8 cellular contexts compared by ENCODE assay signal in genomic region chr16:58734459-58734787, GRCh38. TPM values are rescaled to one million over a fixed set of nuclear protein-coding genes. Genes with fewer than 3 reads are reported as not detected.
A peak's percentile ranks its signal among the peaks of the same experiment; 100 is the strongest.
DNase-seq lines count a peak whose midpoint lies in the region; ATAC-seq and TF ChIP-seq lines count a peak whose summit lies in the region.

No MANE protein-coding gene starts in this region.

- POLR2A ChIA-PET in naive thymus-derived CD8-positive, alpha-beta T cell (lab: Charles Lee) = interaction anchor here (0.7 to 0.8 kb wide), 2 partner anchors 237 to 342 kb away, joined by 3 read pairs; no protein-coding TSS in a partner anchor

- H3K9me3 ChIP-seq in KOPT-K1 (ENCODE audit: insufficient read depth, low read length, poor library complexity, severe bottlenecking) = no peaks in the 10 kb centered on the region

- peak overlapping the region; percentile 83 for H3K4me3 ChIP-seq in AG10803 (ENCODE audit: low read length)
- H3K4me3 ChIP-seq in choroid plexus epithelial cell (ENCODE audit: low read depth, low read length) = peak overlapping the region; percentile 98

- TF ChIP-seq CTCF in AG10803 (conservative IDR thresholded peaks at IDR 0.05; ENCODE audit: low read length) (no peak), choroid plexus epithelial cell (conservative IDR thresholded peaks at IDR 0.05; ENCODE audit: low read depth, low read length) (no peak)

- DNase-seq in AG10803 (ENCODE audit: low read depth) (no peak), choroid plexus epithelial cell (ENCODE audit: low read depth) (no peak), NCI-H2107 (lab: John Stamatoyannopoulos, UW) (no peak), medulla oblongata (ENCODE audit: extremely low spot score) (no peak), COLO829 (ENCODE audit: low spot score) (no peak)
- DNase-seq in naive thymus-derived CD8-positive, alpha-beta T cell = no peak

- ATAC-seq in naive thymus-derived CD8-positive, alpha-beta T cell = no peak
- no peak for ATAC-seq in HG03108 (IDR thresholded peaks at IDR 0.05; ENCODE audit: unreplicated experiment)

- peak overlapping the region; percentile 94 to 99 (median 98) for H3K4me3 Mint-ChIP-seq in naive thymus-derived CD8-positive, alpha-beta T cell

- no peaks in the 10 kb centered on the region for H3K9me3 Mint-ChIP-seq in naive thymus-derived CD8-positive, alpha-beta T cell

- H3K36me3 ChIP-seq in KOPT-K1 (ENCODE audit: insufficient read depth, low read length) = peaks cover 25% of the 10 kb centered on the region

- no peaks in the 10 kb centered on the region for H3K27me3 Mint-ChIP-seq in naive thymus-derived CD8-positive, alpha-beta T cell

- H3K36me3 Mint-ChIP-seq in naive thymus-derived CD8-positive, alpha-beta T cell = peaks cover 0 to 5% (median 0%) of the 10 kb centered on the region in 3 donors

- H3K4me1 Mint-ChIP-seq in naive thymus-derived CD8-positive, alpha-beta T cell = peaks cover 13 to 45% (median 42%) of the 10 kb centered on the region in 4 donors

- H3K27ac Mint-ChIP-seq in naive thymus-derived CD8-positive, alpha-beta T cell = peak overlapping the region in 9 of 10 donors; percentile 61 to 96 (median 92)

- peak overlapping the region; percentile 77 for H3K27ac ChIP-seq in KOPT-K1 (ENCODE audit: low read depth, low read length, poor library complexity, severe bottlenecking)

RNA-seq across cellular contexts. Expression of gene GOT2, which starts 0.3 kb away (rescaled TPM):
- total RNA-seq in naive thymus-derived CD8-positive, alpha-beta T cell = 10 to 100 TPM; 38.6 to 40.5 TPM
- 10 to 100 TPM; 68.0 to 76.8 (median 76.6) TPM for polyA plus RNA-seq in naive thymus-derived CD8-positive, alpha-beta T cell

RNA-seq across cellular contexts. Expression of gene SLC38A7, which starts 49.9 kb away (rescaled TPM):
- total RNA-seq in naive thymus-derived CD8-positive, alpha-beta T cell = 10 to 100 TPM; 13.8 to 16.2 TPM
- polyA plus RNA-seq in naive thymus-derived CD8-positive, alpha-beta T cell = 1 to 10 TPM; 3.7 to 8.7 (median 4.2) TPM
